Comparison of ENCODE assay signal across 10 cellular contexts in the genomic region with DNA sequence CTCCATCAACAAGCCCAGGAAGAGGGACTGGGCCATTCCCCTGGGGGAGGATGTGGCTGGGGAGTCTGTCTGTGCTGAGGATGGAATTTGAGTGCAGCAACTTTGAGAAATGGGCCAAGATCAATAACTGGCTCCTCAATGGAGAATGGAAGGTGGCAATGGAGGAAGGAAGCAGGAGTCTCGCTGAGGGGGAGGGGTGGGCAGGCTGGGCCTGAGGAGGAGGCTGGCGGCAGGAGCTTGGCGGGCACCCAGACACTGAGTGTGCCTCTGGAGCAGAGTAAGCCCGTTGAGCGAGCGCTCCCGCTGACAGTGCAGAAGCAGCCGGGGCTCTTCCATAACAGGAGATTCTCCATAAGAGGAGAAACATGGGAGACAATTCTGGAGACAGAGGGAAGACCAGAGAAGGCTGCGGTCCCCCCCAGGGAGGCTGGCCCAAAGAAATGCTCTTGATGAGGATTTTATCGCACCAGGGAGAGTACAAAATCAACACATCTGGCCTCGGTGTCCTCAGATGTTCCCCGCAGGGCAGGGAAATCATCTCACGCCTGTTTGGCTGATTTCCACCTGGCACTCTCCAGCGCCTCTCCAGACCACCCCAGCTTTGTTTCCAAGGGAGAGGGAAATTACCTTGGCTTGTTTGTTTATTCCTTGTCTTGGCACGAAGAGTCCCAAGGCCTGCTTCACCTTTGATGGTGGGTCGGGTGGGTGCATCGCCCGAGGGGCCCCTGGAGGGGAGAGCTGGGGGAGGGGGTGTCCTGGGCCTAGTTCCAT. TPM values are rescaled to one million over a fixed set of nuclear protein-coding genes. Genes with fewer than 3 reads are reported as not detected.
DNase-seq lines count a peak whose midpoint lies in the region; ATAC-seq, FAIRE-seq and TF ChIP-seq lines count a peak whose summit lies in the region.
"Had no signal": no experiment of that assay in that cellular context is flagged by ENCODE, and none has a peak within 500 bp of the region (broad histone marks: within the 10 kb centered on the region; RNA-seq: fewer than 3 reads in every experiment).

No MANE protein-coding gene starts in this region.

- H3K27ac ChIP-seq in A549 (peak overlapping the region; percentile 5 to 48; a peak in 2 of 6 replicates), left lung (peak overlapping the region; percentile 10 to 39), uterus (peak overlapping the region; percentile 31 to 55)
- H3K27ac ChIP-seq: SK-N-MC had no signal

- H3K36me3 Mint-ChIP-seq in brain, result no peaks in the 10 kb centered on the region

- peaks cover 7% of the 10 kb centered on the region for H3K27me3 ChIP-seq in MG63
- H3K27me3 ChIP-seq in left lung, result peaks cover 0 to 38% of the 10 kb centered on the region in 2 donors
- H3K27me3 ChIP-seq in uterus, result no peaks in the 10 kb centered on the region

- TF ChIP-seq RAD21 in A549 (conservative IDR thresholded peaks at IDR 0.05 in 1 of 2, IDR thresholded peaks at IDR 0.05 in 1 of 2), result no peak

- H3K4me1 Mint-ChIP-seq in brain, result peaks cover 49% of the 10 kb centered on the region

- CTCF ChIA-PET in A549 (lab: Yijun Ruan, JAX), result interaction anchor here (0.9 to 3.1 kb wide), 8 partner anchors 72 to 375 kb away, joined by 3 to 31 read pairs (median 4); no protein-coding TSS in a partner anchor

- H3K4me3 Mint-ChIP-seq in brain, result peak overlapping the region; percentile 68 to 89 (median 86)

- H3K9me3 ChIP-seq in A549 (no peaks in the 10 kb centered on the region), MG63 (no peaks in the 10 kb centered on the region), left lung (no peaks in the 10 kb centered on the region), uterus (no peaks in the 10 kb centered on the region)

- peak overlapping the region; percentile 36 to 90 (median 82) for H3K27ac Mint-ChIP-seq in brain

- peaks cover 0 to 2% (median 0%) of the 10 kb centered on the region in 5 experiments for H3K9me3 Mint-ChIP-seq in brain

- H3K4me3 ChIP-seq in A549 (no peak overlapping the region), MG63 (no peak overlapping the region), left lung (no peak overlapping the region), uterus (no peak overlapping the region)
- H3K4me3 ChIP-seq: SK-N-MC had no signal

- no peak for ATAC-seq in A549
- peak; percentile 13 for ATAC-seq in left lung
- ATAC-seq in HG02840 (IDR thresholded peaks at IDR 0.05; ENCODE audit: low FRiP score, unreplicated experiment), result no peak
- ATAC-seq in HG03521 (IDR thresholded peaks at IDR 0.05; ENCODE audit: unreplicated experiment), result no peak
- no peak for ATAC-seq in HG03025 (IDR thresholded peaks at IDR 0.05; ENCODE audit: low FRiP score, unreplicated experiment)

- no peak for TF ChIP-seq EP300 in A549 (IDR thresholded peaks at IDR 0.05)

- no peak overlapping the region for H3K4me2 ChIP-seq in A549

- H3K36me3 ChIP-seq in MG63 (0 out of 2 replicates have a peak, but pooled peaks cover 5% of the 10 kb centered on the region), left lung (peaks cover 0 to 25% of the 10 kb centered on the region in 2 donors), uterus (no peaks in the 10 kb centered on the region)

- no peak for DNase-seq in A549 (ENCODE audit: low read depth in 1 of 2, low spot score in 1 of 2)
- peak; percentile 98 for DNase-seq in MG63
- DNase-seq in left lung, result peak; percentile 84 to 88
- DNase-seq in uterus, result peak; percentile 72 to 82

- FAIRE-seq in A549 (lab: Jason Lieb, UNC), result no peak
- FAIRE-seq: G401.6 had no signal

- WGBS in A549 (ENCODE audit: missing lambda C conversion rate), result 81% methylated on average over 17 of the region's 18 CpGs

- no peaks in the 10 kb centered on the region for H3K27me3 Mint-ChIP-seq in brain

- no peak for TF ChIP-seq CTCF in A549 (IDR thresholded peaks at IDR 0.05)
- TF ChIP-seq CTCF in brain (conservative IDR thresholded peaks at IDR 0.05), result no peak
- no peak for TF ChIP-seq CTCF in left lung (IDR thresholded peaks at IDR 0.05)
- TF ChIP-seq CTCF in uterus (IDR thresholded peaks at IDR 0.05), result no peak

- POLR2A ChIA-PET in A549 (lab: Yijun Ruan, JAX), result interaction anchor here (1.5 kb wide), 1 partner anchor 107 kb away, joined by 5 read pairs; a partner anchor contains a TSS

- TF ChIP-seq POLR2A in A549 (IDR thresholded peaks at IDR 0.05; ENCODE audit: low read length), result no peak
- no peak for TF ChIP-seq POLR2A in uterus (IDR thresholded peaks at IDR 0.05)

- intact Hi-C loops in left lung (cut with DNase I) (loop anchor here (5.0 to 10.0 kb wide), 3 partner anchors 100 to 175 kb away; a partner anchor contains a TSS), uterus (cut with DNase I; ENCODE audit: low total_unique reads) (loop anchor here (5.0 kb wide), 1 partner anchor 105 kb away; a partner anchor contains a TSS)

- H3K4me1 ChIP-seq in A549 (peaks cover 17% of the 10 kb centered on the region; the same call in 1 of the 3 replicates), left lung (peaks cover 23 to 70% of the 10 kb centered on the region in 2 donors), uterus (peaks cover 0 to 12% of the 10 kb centered on the region in 2 donors)

TF ChIP-seq in A549, 52 proteins besides CTCF, POLR2A, EP300 and RAD21:
- TF ChIP-seq RARB (CRISPR knock-in tag; IDR thresholded peaks at IDR 0.05), result no peak
- no peak for TF ChIP-seq BHLHE40 (IDR thresholded peaks at IDR 0.05; ENCODE audit: low read depth, low read length)

RNA-seq across cellular contexts. Expression of a gene that starts 2.8 kb away (rescaled TPM):
- 4.3 and 5.2 TPM in 2 replicates for polyA plus RNA-seq in A549 (2011; rRNA removed)
- polyA plus RNA-seq in A549 (2012; cell fraction: cytosol; rRNA removed), result 9.0 and 14.5 TPM in 2 replicates
- polyA plus RNA-seq in A549 (2012; cell fraction: nucleus; rRNA removed), result 25.4 and 32.6 TPM in 2 replicates
- polyA plus RNA-seq in A549 (2017; fragmentation: RNase III; extraction: RNeasy Plus Mini Kit Qiagen cat#74134 plus additional on column Dnase treatment), result 9.8 to 11.2 TPM (median 10.3 TPM) in 3 replicates
- polyA minus RNA-seq in A549 (2011; rRNA and poly(A)+ RNA removed), result 6.6 TPM in 2 replicates
- total RNA-seq in MG63 (2014; rRNA removed; shearing (Covaris generic); ENCODE audit: low replicate concordance), result 9.9 and 14.5 TPM in 2 replicates
- polyA plus RNA-seq in brain (ENCODE audit: insufficient read depth, low read depth, low replicate concordance), result 8.2 TPM
- total RNA-seq in left lung, result 10 to 100 TPM; 25.3 to 38.7 TPM
- 10 to 100 TPM in 1 of 4 donors, 1 to 10 TPM in 1, under 1 TPM in 2; under 0.01 to 12.5 (median 2.6) TPM for total RNA-seq in uterus

RNA-seq across cellular contexts. Expression of a gene that starts 21.6 kb away (rescaled TPM):
- polyA plus RNA-seq in A549 (2011; rRNA removed) (88.2 and 88.8 TPM in 2 replicates), A549 (2017; fragmentation: RNase III; extraction: RNeasy Plus Mini Kit Qiagen cat#74134 plus additional on column Dnase treatment) (132 to 143 TPM (median 140 TPM) in 3 replicates), brain (ENCODE audit: insufficient read depth, low read depth, low replicate concordance) (59.1 TPM)
- 170 and 213 TPM in 2 replicates for polyA plus RNA-seq in A549 (2012; cell fraction: cytosol; rRNA removed)
- polyA plus RNA-seq in A549 (2012; cell fraction: nucleus; rRNA removed), result 84.5 and 103 TPM in 2 replicates
- polyA minus RNA-seq in A549 (2011; rRNA and poly(A)+ RNA removed), result 111 and 129 TPM in 2 replicates
- 17.9 and 23.9 TPM in 2 replicates for total RNA-seq in MG63 (2014; rRNA removed; shearing (Covaris generic); ENCODE audit: low replicate concordance)
- total RNA-seq in left lung (10 to 100 TPM; 48.0 to 50.9 TPM), uterus (10 to 100 TPM in 2 of 4 donors, 1 to 10 TPM in 2; 2.0 to 34.9 (median 14.9) TPM)

RNA-seq across cellular contexts. Expression of a gene that starts 22.3 kb away (rescaled TPM):
- polyA plus RNA-seq in A549 (2011; rRNA removed) (10.8 and 12.0 TPM in 2 replicates), A549 (2017; fragmentation: RNase III; extraction: RNeasy Plus Mini Kit Qiagen cat#74134 plus additional on column Dnase treatment) (11.1 to 11.6 TPM (median 11.3 TPM) in 3 replicates), brain (ENCODE audit: insufficient read depth, low read depth, low replicate concordance) (15.1 TPM)
- 12.6 and 15.6 TPM in 2 replicates for polyA plus RNA-seq in A549 (2012; cell fraction: cytosol; rRNA removed)
- 13.5 and 27.6 TPM in 2 replicates for polyA plus RNA-seq in A549 (2012; cell fraction: nucleus; rRNA removed)
- polyA minus RNA-seq in A549 (2011; rRNA and poly(A)+ RNA removed), result 11.4 and 13.3 TPM in 2 replicates
- 9.3 and 15.5 TPM in 2 replicates for total RNA-seq in MG63 (2014; rRNA removed; shearing (Covaris generic); ENCODE audit: low replicate concordance)
- total RNA-seq in left lung (10 to 100 TPM; 10.7 to 12.0 TPM), uterus (10 to 100 TPM in 1 of 4 donors, 1 to 10 TPM in 3; 5.4 to 11.5 (median 6.9) TPM)

RNA-seq across cellular contexts. Expression of a gene that starts 51.9 kb away (rescaled TPM):
- polyA plus RNA-seq in A549 (2011; rRNA removed), result 0.12 and 0.39 TPM in 2 replicates
- 0.19 and 0.45 TPM in 2 replicates for polyA plus RNA-seq in A549 (2012; cell fraction: cytosol; rRNA removed)
- 0.11 and 0.29 TPM in 2 replicates for polyA plus RNA-seq in A549 (2012; cell fraction: nucleus; rRNA removed)
- 0.15 to 0.23 TPM (median 0.21 TPM) in 3 replicates for polyA plus RNA-seq in A549 (2017; fragmentation: RNase III; extraction: RNeasy Plus Mini Kit Qiagen cat#74134 plus additional on column Dnase treatment)
- polyA minus RNA-seq in A549 (2011; rRNA and poly(A)+ RNA removed), result 0.10 TPM in 1 of 2 replicates, not detected in the other
- total RNA-seq in MG63 (2014; rRNA removed; shearing (Covaris generic); ENCODE audit: low replicate concordance), result not detected in 2 replicates
- polyA plus RNA-seq in brain (ENCODE audit: insufficient read depth, low read depth, low replicate concordance), result 17.1 TPM
- under 1 TPM in 1 of 2 donors, not detected in 1; 0.23 TPM for total RNA-seq in left lung
- not detected for total RNA-seq in uterus

Comparison
In these comparisons a context has a peak if more than half of its experiments do, and no peak if none do; other contexts are left out.
1. DNase-seq: peak in MG63 (single experiment), left lung (2 of 2) and uterus (2 of 2); none in A549 (0 of 2).
2. Peak in every context shown above with its lines, with median percentiles within 50 percentile points of each other: H3K27ac ChIP-seq.